ENCODE assay signal across 15 cellular contexts in the genomic region with DNA sequence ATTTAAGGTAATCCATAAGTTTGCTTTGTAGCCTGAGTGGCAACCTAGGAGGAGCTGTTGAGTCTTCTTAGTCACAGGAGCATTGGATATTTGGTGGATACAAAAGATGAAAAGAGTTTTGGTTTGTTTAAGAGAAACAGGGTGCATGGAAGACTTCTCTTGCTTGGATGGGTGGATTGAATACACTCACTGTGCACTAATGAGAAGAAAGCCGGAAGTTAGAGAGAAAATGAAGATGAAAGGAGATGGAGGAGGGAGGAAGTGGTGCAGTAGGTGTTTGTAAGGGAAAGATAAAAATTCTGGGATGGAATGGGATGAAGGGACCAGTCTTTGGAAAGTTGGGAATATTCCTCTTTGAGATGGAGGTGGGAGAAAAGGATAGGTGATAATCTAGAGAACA. TPM values are rescaled to one million over a fixed set of nuclear protein-coding genes. Genes with fewer than 3 reads are reported as not detected.
DNase-seq lines count a peak whose midpoint lies in the region; ATAC-seq, FAIRE-seq and TF ChIP-seq lines count a peak whose summit lies in the region.
"Had no signal": no experiment of that assay in that cellular context is flagged by ENCODE, and none has a peak within 500 bp of the region (broad histone marks: within the 10 kb centered on the region; RNA-seq: fewer than 3 reads in every experiment).

No MANE protein-coding gene starts in this region.

- H3K27ac ChIP-seq in A673 (ENCODE audit: low read depth, low read length, poor library complexity, severe bottlenecking) (peak overlapping the region; percentile 69), foreskin keratinocyte (no peak overlapping the region), stomach (no peak overlapping the region)

- peak; percentile 74 for FAIRE-seq in GM18507 (lab: Jason Lieb, UNC)

- H3K9me3 Mint-ChIP-seq in mesothelial cell of epicardium = no peaks in the 10 kb centered on the region
- H3K9me3 Mint-ChIP-seq: T-cell had no signal

- 85 to 90% (median 88%) methylated on average over 1 of the region's 1 CpG for WGBS in stomach, 5 donors

- peaks cover 3% of the 10 kb centered on the region for H3K36me3 Mint-ChIP-seq in mesothelial cell of epicardium

- H3K4me3 Mint-ChIP-seq in mesothelial cell of epicardium = no peak overlapping the region
- H3K4me3 Mint-ChIP-seq: T-cell had no signal

- BruUV-seq in A673 (replicated peaks; lab: Mats Ljungman, UMichigan) = TSS peak; percentile 86

- H3K9me3 ChIP-seq in A673 (ENCODE audit: low read depth, low read length, poor library complexity, severe bottlenecking) = no peaks in the 10 kb centered on the region
- no peaks in the 10 kb centered on the region for H3K9me3 ChIP-seq in stomach

- TF ChIP-seq POLR2A in stomach (IDR thresholded peaks at IDR 0.05) = no peak

- H3K27me3 ChIP-seq in A673 (replicated peaks; ENCODE audit: insufficient read depth, low read depth, low read length, poor library complexity) = no peaks in the 10 kb centered on the region
- no peaks in the 10 kb centered on the region for H3K27me3 ChIP-seq in foreskin keratinocyte
- H3K27me3 ChIP-seq in stomach = no peaks in the 10 kb centered on the region

- CTCF ChIA-PET in A673 (lab: Charles Lee) = interaction anchor here (1.0 kb wide), 1 partner anchor 245 kb away, joined by 4 read pairs; no protein-coding TSS in a partner anchor

- H3K27ac Mint-ChIP-seq in mesothelial cell of epicardium = no peak overlapping the region
- H3K27ac Mint-ChIP-seq: T-cell had no signal

- H3K4me1 ChIP-seq in A673 (ENCODE audit: insufficient read depth, low read length, poor library complexity, severe bottlenecking) = peaks cover 67% of the 10 kb centered on the region
- no peaks in the 10 kb centered on the region for H3K4me1 ChIP-seq in foreskin keratinocyte
- peaks cover 0 to 62% (median 25%) of the 10 kb centered on the region in 4 donors for H3K4me1 ChIP-seq in stomach

- ATAC-seq in foreskin keratinocyte (no peak), GM19455 (IDR thresholded peaks at IDR 0.05; ENCODE audit: unreplicated experiment) (no peak)
- ATAC-seq: left lobe of liver, T-cell had no signal

- TF ChIP-seq CTCF in A673 (conservative IDR thresholded peaks at IDR 0.05; ENCODE audit: low read depth, low read length) = peak; percentile 44; the same call in 1 of the 2 replicates
- TF ChIP-seq CTCF in foreskin keratinocyte (conservative IDR thresholded peaks at IDR 0.05) = peak; percentile 26
- TF ChIP-seq CTCF in stomach (IDR thresholded peaks at IDR 0.05) = no peak
- TF ChIP-seq CTCF in mesothelial cell of epicardium (IDR thresholded peaks at IDR 0.05; ENCODE audit: unreplicated experiment) = no peak

- POLR2A ChIA-PET in A673 (lab: Charles Lee; ENCODE audit: low non-redundant PET) = interaction anchor here (0.7 kb wide), 1 partner anchor 27 kb away, joined by 3 read pairs; no protein-coding TSS in a partner anchor

- peak; percentile 57 for DNase-seq in A673 (ENCODE audit: low spot score)
- DNase-seq in GM18507 (ENCODE audit: extremely low spot score, insufficient read length, low read depth) = no peak
- peak; percentile 51 for DNase-seq in SK-MEL-5 (ENCODE audit: low read depth, low spot score)
- no peak for DNase-seq in foreskin keratinocyte
- DNase-seq in head of caudate nucleus = no peak
- no peak for DNase-seq in stomach
- DNase-seq in mesothelial cell of epicardium (ENCODE audit: low spot score in 2 of 2, unreplicated experiment in 2 of 2) = no peak
- DNase-seq: Calu3; KG1; NCI-H1694; NCI-H510A; stimulated activated CD8-positive, alpha-beta memory T cell treated with anti-CD3 and anti-CD28 coated beads, Interleukin-4, amount 100 ng/mL, for 48 hours; T-cell had no signal

- TF ChIP-seq EP300 in stomach (IDR thresholded peaks at IDR 0.05) = no peak

- H3K27me3 Mint-ChIP-seq in mesothelial cell of epicardium (ENCODE audit: low read depth) = no peaks in the 10 kb centered on the region
- H3K27me3 Mint-ChIP-seq: T-cell had no signal

- H3K4me3 ChIP-seq in A673 (ENCODE audit: low read depth, low read length, poor library complexity, severe bottlenecking) (no peak overlapping the region), stomach (no peak overlapping the region)

- in situ Hi-C loops in SK-MEL-5 (cut with HindIII; ENCODE audit: low pct_unique_long_range_greater_than_20kb, low sequenced_read_pairs) = no loop called here

- H3K36me3 ChIP-seq in A673 (ENCODE audit: insufficient read depth, low read length, poor library complexity, severe bottlenecking) (no peaks in the 10 kb centered on the region), stomach (no peaks in the 10 kb centered on the region)

- H3K4me1 Mint-ChIP-seq in mesothelial cell of epicardium = peaks cover 9% of the 10 kb centered on the region

- intact Hi-C loops in A673 (cut with micrococcal nuclease; ENCODE audit: unreplicated experiment) (no loop called here), head of caudate nucleus (cut with DNase I) (no loop called here), stomach (cut with DNase I; ENCODE audit: low total_unique reads) (no loop called here)

RNA-seq across cellular contexts. Expression of a gene that starts 7.7 kb away (rescaled TPM):
- total RNA-seq in A673 (2021) (27.3 and 32.6 TPM in 2 replicates), foreskin keratinocyte (14.1 and 15.1 TPM in 2 replicates), stomach (10 to 100 TPM in 2 of 5 donors, 1 to 10 TPM in 3; 7.0 to 39.8 (median 8.9) TPM), mesothelial cell of epicardium (25.2 to 25.7 TPM (median 25.6 TPM) in 3 replicates)
- 30.8 and 32.4 TPM in 2 replicates for total RNA-seq in SK-MEL-5 (2014; rRNA removed; shearing (Covaris generic))
- 25.1 and 31.9 TPM in 2 replicates for polyA plus RNA-seq in SK-MEL-5 (2015; cell fraction: cytosol; rRNA removed)
- polyA plus RNA-seq in SK-MEL-5 (2015; cell fraction: nucleus; rRNA removed) = 12.1 and 16.5 TPM in 2 replicates
- polyA plus RNA-seq in foreskin keratinocyte (5.0 and 5.2 TPM in 2 replicates), stomach (1 to 10 TPM; 6.9 to 9.3 (median 8.3) TPM)

Comparison
In these comparisons a context has a peak if more than half of its experiments do, and no peak if none do; other contexts are left out.
1. DNase-seq: peak in A673 (single experiment) and SK-MEL-5 (single experiment); none in GM18507 (single experiment), foreskin keratinocyte (0 of 2), head of caudate nucleus (0 of 42), stomach (single experiment) and mesothelial cell of epicardium (0 of 2).
2. CTCF ChIP-seq: peak in A673 (single experiment) and foreskin keratinocyte (single experiment); none in stomach (0 of 7) and mesothelial cell of epicardium (single experiment).